8 cellular contexts compared by ENCODE assay signal in genomic region chr2:69026026-69026425, GRCh38. TPM values are rescaled to one million over a fixed set of nuclear protein-coding genes. Genes with fewer than 3 reads are reported as not detected.
A peak's percentile ranks its signal among the peaks of the same experiment; 100 is the strongest.
DNase-seq lines count a peak whose midpoint lies in the region; ATAC-seq, FAIRE-seq and TF ChIP-seq lines count a peak whose summit lies in the region.

No MANE protein-coding gene starts in this region.

- peak; percentile 92 for TF ChIP-seq RAD21 in GM12878 (IDR thresholded peaks at IDR 0.05; ENCODE audit: insufficient read depth, low read depth, low read length)

- H3K9me3 Mint-ChIP-seq in CD14-positive monocyte = no peaks in the 10 kb centered on the region

- H3K27me3 Mint-ChIP-seq in CD14-positive monocyte (ENCODE audit: low read depth in 3 of 3) = peaks cover 4 to 17% (median 8%) of the 10 kb centered on the region in 3 donors

- BruUV-seq in GM12878 (replicated peaks; lab: Mats Ljungman, UMichigan) = no TSS peak

- no peaks in the 10 kb centered on the region for H3K4me1 Mint-ChIP-seq in CD14-positive monocyte

- TF ChIP-seq CTCF in CD14-positive monocyte (IDR thresholded peaks at IDR 0.05) (peak; percentile 80), GM12878 (IDR thresholded peaks at IDR 0.05 in 2 of 3, conservative IDR thresholded peaks at IDR 0.05 in 1 of 3; ENCODE audit: control insufficient read depth in 2 of 3, extremely low read depth in 1 of 3, insufficient read depth in 1 of 3, low read depth in 3 of 3, low read length in 3 of 3) (peak; percentile 49 to 67 (median 54); a peak in 5 of 6 replicates), RWPE1 (conservative IDR thresholded peaks at IDR 0.05; ENCODE audit: low read depth) (no peak)

- in situ Hi-C loops in GM12878 (cut with MboI) = no loop called here

- POLR2A ChIA-PET in GM12878 (lab: Charles Lee) = no interaction called here
- POLR2A ChIA-PET in RWPE1 (lab: Yijun Ruan, JAX; ENCODE audit: low non-redundant PET) = no interaction called here

- H3K27me3 ChIP-seq in GM12878 (replicated peaks in 1 of 2; ENCODE audit: control insufficient read depth in 2 of 2, insufficient read depth in 2 of 2, low read length in 1 of 2) = peaks cover 0 to 3% of the 10 kb centered on the region in 2 experiments; a peak in 1 of 4 replicates

- H3K36me3 Mint-ChIP-seq in CD14-positive monocyte = no peaks in the 10 kb centered on the region

- H3K4me2 ChIP-seq in GM12878 (ENCODE audit: control insufficient read depth, insufficient read depth) = no peak overlapping the region

- SMC1A ChIA-PET in GM12878 (lab: Charles Lee; ENCODE audit: uncharacterized antibody, unreplicated experiment) = interaction anchor here (0.9 kb wide), 1 partner anchor 280 kb away, joined by 4 read pairs; no protein-coding TSS in a partner anchor

- RAD21 ChIA-PET in GM12878 (lab: Charles Lee; ENCODE audit: unreplicated experiment) = interaction anchor here (1.4 kb wide), 1 partner anchor 280 kb away, joined by 4 read pairs; no protein-coding TSS in a partner anchor

- peak; percentile 96 for FAIRE-seq in GM12878 (lab: Jason Lieb, UNC)

- H3K9ac ChIP-seq in GM12878 (ENCODE audit: control insufficient read depth, insufficient read depth, low read length) = no peak overlapping the region

- TF ChIP-seq POLR2A in GM12878 (IDR thresholded peaks at IDR 0.05; ENCODE audit: low read depth, low read length) = no peak

- H4K20me1 ChIP-seq in GM12878 (ENCODE audit: control insufficient read depth, insufficient read depth) = no peaks in the 10 kb centered on the region

- peak; percentile 55 for ATAC-seq in GM19035 (IDR thresholded peaks at IDR 0.05; ENCODE audit: unreplicated experiment)
- ATAC-seq in GM12878 = peak; percentile 79
- ATAC-seq in left lobe of liver = peak; percentile 98
- ATAC-seq in HG03095 (IDR thresholded peaks at IDR 0.05; ENCODE audit: unreplicated experiment) = no peak

- H3K9me3 ChIP-seq in GM12878 (replicated peaks; ENCODE audit: control insufficient read depth, insufficient read depth, low read length) = no peaks in the 10 kb centered on the region

- H3K4me1 ChIP-seq in GM12878 (ENCODE audit: control insufficient read depth, insufficient read depth, low read length) = no peaks in the 10 kb centered on the region

- TF ChIP-seq EP300 in GM12878 (IDR thresholded peaks at IDR 0.05; ENCODE audit: borderline replicate concordance in 1 of 2, control insufficient read depth in 1 of 2, low read depth in 2 of 2, low read length in 2 of 2) = no peak

- no peaks in the 10 kb centered on the region for H3K79me2 ChIP-seq in GM12878 (ENCODE audit: control insufficient read depth, insufficient read depth, low read length)

- intact Hi-C loops in CD14-positive monocyte (cut with micrococcal nuclease) = loop anchor here (1.0 to 2.0 kb wide), 2 partner anchors 281 kb away; no protein-coding TSS in a partner anchor
- intact Hi-C loops in GM12878 (cut with micrococcal nuclease; ENCODE audit: unreplicated experiment) = loop anchor here (1.0 kb wide), 1 partner anchor 281 kb away; no protein-coding TSS in a partner anchor

- DNase-seq in CD14-positive monocyte (ENCODE audit: low spot score) (no peak), NCI-H460 (ENCODE audit: extremely low read depth, low read depth) (peak; percentile 23), GM12878 (ENCODE audit: low read depth, low spot score) (peak; percentile 3), left lobe of liver (ENCODE audit: low spot score) (no peak), RWPE1 (ENCODE audit: low spot score) (no peak), SK-N-DZ (ENCODE audit: low spot score) (no peak)

- H2AFZ ChIP-seq in GM12878 (ENCODE audit: control insufficient read depth, low read depth, low read length) = no peak overlapping the region

- H3K36me3 ChIP-seq in GM12878 (ENCODE audit: control insufficient read depth in 2 of 2, insufficient read depth in 2 of 2, low read length in 1 of 2) = no peaks in the 10 kb centered on the region

- no peak overlapping the region for H3K27ac ChIP-seq in GM12878 (ENCODE audit: control insufficient read depth, insufficient read depth)
- no peak overlapping the region for H3K27ac ChIP-seq in RWPE1

- CTCF ChIA-PET in GM12878 (lab: Yijun Ruan, JAX) = interaction anchor here (1.2 to 1.6 kb wide), 2 partner anchors 25 to 1592 kb away, joined by 3 to 5 read pairs; no protein-coding TSS in a partner anchor
- CTCF ChIA-PET in RWPE1 (lab: Yijun Ruan, JAX) = interaction anchor here (0.6 kb wide), 1 partner anchor 57 kb away, joined by 3 read pairs; no protein-coding TSS in a partner anchor

- WGBS in GM12878 (ENCODE audit: insufficient coverage, insufficient replicate concordance, low lambda C conversion rate, missing lambda C conversion rate) = 24% methylated on average over 4 of the region's 4 CpGs

- no peak overlapping the region for H3K4me3 Mint-ChIP-seq in CD14-positive monocyte

- no peak overlapping the region for H3K27ac Mint-ChIP-seq in CD14-positive monocyte

- H3K4me3 ChIP-seq in GM12878 = no peak overlapping the region

TF ChIP-seq in GM12878, 131 proteins besides CTCF, POLR2A, EP300 and RAD21:
- no peak for TF ChIP-seq RCOR1 (conservative IDR thresholded peaks at IDR 0.05; ENCODE audit: low read depth, low read length)
- no peak for TF ChIP-seq SUZ12 (IDR thresholded peaks at IDR 0.05; ENCODE audit: unreplicated experiment)
- peak; percentile 70; the same call in 1 of the 2 replicates for TF ChIP-seq SMC3 (IDR thresholded peaks at IDR 0.05; ENCODE audit: borderline replicate concordance, low read length)
TF ChIP-seq in GM12878: peak in this region for 1.

RNA-seq across cellular contexts. Expression of gene ANTXR1, which starts 13.0 kb away (rescaled TPM):
- not detected for polyA plus RNA-seq in CD14-positive monocyte
- 265 and 310 TPM in 2 replicates for total RNA-seq in NCI-H460 (2014; rRNA removed; shearing (Covaris generic))
- 109 and 122 TPM in 2 replicates for polyA plus RNA-seq in NCI-H460 (2014; cell fraction: nucleus; rRNA removed)
- not detected in 2 replicates for total RNA-seq in GM12878 (2013; cell fraction: nucleolus; rRNA removed)
- total RNA-seq in GM12878 (2014; rRNA removed) = not detected in 2 replicates
- not detected in 2 replicates for total RNA-seq in GM12878 (2014; rRNA removed; fragmentation: Illumina TruSeq; extraction: Trizol)
- 0.26 and 0.32 TPM in 2 replicates for total RNA-seq in GM12878 (2021)
- polyA plus RNA-seq in GM12878 (2011; ENCODE audit: low read depth) = not detected
- not detected in 2 replicates for polyA plus RNA-seq in GM12878 (2011; rRNA removed)
- under 0.01 TPM in 1 of 2 replicates, not detected in the other for polyA plus RNA-seq in GM12878 (2011; cell fraction: cytosol; rRNA removed)
- not detected in 2 replicates for polyA plus RNA-seq in GM12878 (2011; cell fraction: nucleus; rRNA removed)
- 0.03 TPM in 1 of 2 replicates, not detected in the other for polyA plus RNA-seq in GM12878 (2012)
- not detected in 2 replicates for polyA plus RNA-seq in GM12878 (2014; fragmentation: Illumina TruSeq; extraction: Trizol)
- not detected for polyA plus RNA-seq in GM12878 (2014; fragmentation: Nextera tagmentation; extraction: Ambion mirVana)
- not detected in 2 replicates for polyA plus RNA-seq in GM12878 (2014; rRNA removed)
- polyA plus RNA-seq in GM12878 (2016; fragmentation: Nextera tagmentation; extraction: Ambion mirVana) = under 1 TPM in 1 of 2 experiments, not detected in 1; 0.09 TPM
- polyA minus RNA-seq in GM12878 (2011; rRNA and poly(A)+ RNA removed) = not detected in 2 replicates
- 0.21 TPM in 1 of 2 replicates, not detected in the other for polyA minus RNA-seq in GM12878 (2011; cell fraction: cytosol; rRNA and poly(A)+ RNA removed)
- polyA minus RNA-seq in GM12878 (2011; cell fraction: nucleus; rRNA and poly(A)+ RNA removed) = under 0.01 TPM in 1 of 2 replicates, not detected in the other
- 2.2 TPM for total RNA-seq in left lobe of liver
- polyA plus RNA-seq in SK-N-DZ (2014; cell fraction: cytosol; rRNA removed) = 25.3 and 25.5 TPM in 2 replicates
- 14.9 and 19.1 TPM in 2 replicates for polyA plus RNA-seq in SK-N-DZ (2014; cell fraction: nucleus; rRNA removed)

RNA-seq across cellular contexts. Expression of gene GKN1, which starts 51.6 kb away (rescaled TPM):
- not detected for polyA plus RNA-seq in CD14-positive monocyte
- total RNA-seq in NCI-H460 (2014; rRNA removed; shearing (Covaris generic)) = 1.6 and 2.1 TPM in 2 replicates
- polyA plus RNA-seq in NCI-H460 (2014; cell fraction: nucleus; rRNA removed) = 0.31 TPM in 1 of 2 replicates, not detected in the other
- not detected in 2 replicates for total RNA-seq in GM12878 (2013; cell fraction: nucleolus; rRNA removed)
- not detected in 2 replicates for total RNA-seq in GM12878 (2014; rRNA removed)
- total RNA-seq in GM12878 (2014; rRNA removed; fragmentation: Illumina TruSeq; extraction: Trizol) = not detected in 2 replicates
- total RNA-seq in GM12878 (2021) = not detected in 2 replicates
- polyA plus RNA-seq in GM12878 (2011; ENCODE audit: low read depth) = not detected
- not detected in 2 replicates for polyA plus RNA-seq in GM12878 (2011; rRNA removed)
- polyA plus RNA-seq in GM12878 (2011; cell fraction: cytosol; rRNA removed) = not detected in 2 replicates
- not detected in 2 replicates for polyA plus RNA-seq in GM12878 (2011; cell fraction: nucleus; rRNA removed)
- polyA plus RNA-seq in GM12878 (2012) = not detected in 2 replicates
- not detected in 2 replicates for polyA plus RNA-seq in GM12878 (2014; fragmentation: Illumina TruSeq; extraction: Trizol)
- not detected for polyA plus RNA-seq in GM12878 (2014; fragmentation: Nextera tagmentation; extraction: Ambion mirVana)
- not detected in 2 replicates for polyA plus RNA-seq in GM12878 (2014; rRNA removed)
- polyA plus RNA-seq in GM12878 (2016; fragmentation: Nextera tagmentation; extraction: Ambion mirVana) = not detected
- polyA minus RNA-seq in GM12878 (2011; rRNA and poly(A)+ RNA removed) = not detected in 2 replicates
- polyA minus RNA-seq in GM12878 (2011; cell fraction: cytosol; rRNA and poly(A)+ RNA removed) = not detected in 2 replicates
- not detected in 2 replicates for polyA minus RNA-seq in GM12878 (2011; cell fraction: nucleus; rRNA and poly(A)+ RNA removed)
- total RNA-seq in left lobe of liver = not detected
- not detected in 2 replicates for polyA plus RNA-seq in SK-N-DZ (2014; cell fraction: cytosol; rRNA removed)
- polyA plus RNA-seq in SK-N-DZ (2014; cell fraction: nucleus; rRNA removed) = not detected in 2 replicates

Comparison
In these comparisons a context has a peak if more than half of its experiments do, and no peak if none do; other contexts are left out.
1. DNase-seq: peak in NCI-H460 (single experiment) and GM12878 (single experiment); none in CD14-positive monocyte (single experiment), left lobe of liver (single experiment), RWPE1 (single experiment) and SK-N-DZ (single experiment).
2. RNA of gene ANTXR1, which starts 13.0 kb away (total RNA-seq): 265 to 310 TPM in NCI-H460; 2.2 TPM in left lobe of liver (single experiment) and 0.26 to 0.32 TPM in GM12878; every median in the first group is over 10 times any median in the second.